In genomic region chr1:113191579-113192076, GRCh38 we compare ENCODE assay signal across 12 cellular contexts.
DNase-seq lines count a peak whose midpoint lies in the region; ATAC-seq and TF ChIP-seq lines count a peak whose summit lies in the region.
"Had no signal": no experiment of that assay in that cellular context is flagged by ENCODE, and none has a peak within 500 bp of the region (broad histone marks: within the 10 kb centered on the region; RNA-seq: fewer than 3 reads in every experiment).

No MANE protein-coding gene starts in this region.

- peak overlapping the region; percentile 42 for H3K4me3 ChIP-seq in GM12864 (ENCODE audit: low read depth, low read length)
- H3K4me3 ChIP-seq: skin epidermis had no signal

- TF ChIP-seq CTCF in GM12864 (IDR thresholded peaks at IDR 0.05; ENCODE audit: low read depth, low read length, missing control alignments) (no peak), foreskin keratinocyte (conservative IDR thresholded peaks at IDR 0.05) (no peak)

- peak; percentile 43 for ATAC-seq in GM21786 (IDR thresholded peaks at IDR 0.05; ENCODE audit: unreplicated experiment)
- peak; percentile 27 for ATAC-seq in foreskin keratinocyte
- no peak for ATAC-seq in HG02610 (IDR thresholded peaks at IDR 0.05; ENCODE audit: unreplicated experiment)
- ATAC-seq: activated CD8-positive, alpha-beta T cell treated with anti-CD3 and anti-CD28 coated beads, Interleukin-2, amount 10 ng/mL, durations not matched to agents 7 days and 5 days had no signal

- H3K4me1 ChIP-seq in foreskin keratinocyte, result no peaks in the 10 kb centered on the region

- peak; percentile 68 for DNase-seq in GM12864 (ENCODE audit: low read depth)
- DNase-seq in MV-4-11 (lab: John Stamatoyannopoulos, UW), result peak; percentile 60
- DNase-seq in foreskin keratinocyte, result no peak
- no peak for DNase-seq in middle frontal gyrus (ENCODE audit: extremely low spot score, low spot score)
- no peak for DNase-seq in GOT3 (lab: John Stamatoyannopoulos, UW)
- DNase-seq in T-helper 1 cell, result no peak
- DNase-seq: activated CD8-positive, alpha-beta T cell treated with anti-CD3 and anti-CD28 coated beads, Interleukin-2, amount 10 ng/mL, durations not matched to agents 7 days and 5 days; DMS79 treated with DMSO at 0.1 percent for 48 hours; NCI-H774 had no signal

- H3K27ac ChIP-seq in foreskin keratinocyte, result no peak overlapping the region

- H3K27me3 ChIP-seq in foreskin keratinocyte, result peaks cover 3% of the 10 kb centered on the region

Comparison
In these comparisons a context has a peak if more than half of its experiments do, and no peak if none do; other contexts are left out.
1. DNase-seq: peak in GM12864 (single experiment) and MV-4-11 (single experiment); none in foreskin keratinocyte (0 of 2), middle frontal gyrus (single experiment), GOT3 (single experiment) and T-helper 1 cell (0 of 5).